ENCODE assay signal across 8 cellular contexts in genomic region chr9:69877852-69878507, GRCh38. TPM values are rescaled to one million over a fixed set of nuclear protein-coding genes. Genes with fewer than 3 reads are reported as not detected.
DNase-seq lines count a peak whose midpoint lies in the region; ATAC-seq and TF ChIP-seq lines count a peak whose summit lies in the region.

No MANE protein-coding gene starts in this region.

- H3K27me3 Mint-ChIP-seq in GM23338 (ENCODE audit: insufficient read depth, low read depth, poor library complexity), result no peaks in the 10 kb centered on the region
- peaks cover 14% of the 10 kb centered on the region for H3K27me3 Mint-ChIP-seq in activated CD8-positive, alpha-beta memory T cell treated with anti-CD3 and anti-CD28 coated beads, Interleukin-2, amount 10 ng/mL, durations not matched to agents 7 days and 5 days

- H3K4me1 ChIP-seq in GM23338 (ENCODE audit: insufficient read depth), result peaks cover 16% of the 10 kb centered on the region

- no peak overlapping the region for H3K27ac ChIP-seq in C4-2B
- H3K27ac ChIP-seq in GM23338 (ENCODE audit: low read depth), result no peak overlapping the region
- H3K27ac ChIP-seq in dorsolateral prefrontal cortex, result no peak overlapping the region

- H4K20me1 ChIP-seq in GM23338 (replicated peaks; ENCODE audit: insufficient read depth), result no peaks in the 10 kb centered on the region

- ATAC-seq in GM23338 (peak; percentile 77), HG03135 (IDR thresholded peaks at IDR 0.05; ENCODE audit: unreplicated experiment) (no peak), GM21423 (IDR thresholded peaks at IDR 0.05; ENCODE audit: unreplicated experiment) (no peak)
- ATAC-seq in activated CD8-positive, alpha-beta memory T cell treated with anti-CD3 and anti-CD28 coated beads, Interleukin-2, amount 10 ng/mL, durations not matched to agents 7 days and 5 days, result no peak

- intact Hi-C loops in dorsolateral prefrontal cortex (cut with DNase I), result loop anchor here (2.0 to 10.0 kb wide), 5 partner anchors 113 to 456 kb away; partner anchors contain the start of genes APBA1 (in 2 of the 2) and PTAR1 (in 1 of the 2)

- H3K4me1 Mint-ChIP-seq in GM23338, result peaks cover 35% of the 10 kb centered on the region
- no peaks in the 10 kb centered on the region for H3K4me1 Mint-ChIP-seq in activated CD8-positive, alpha-beta memory T cell treated with anti-CD3 and anti-CD28 coated beads, Interleukin-2, amount 10 ng/mL, durations not matched to agents 7 days and 5 days

- no peak overlapping the region for H2AFZ ChIP-seq in GM23338

- H3K9me2 ChIP-seq in GM23338 (ENCODE audit: insufficient read depth), result no peaks in the 10 kb centered on the region

- peaks cover 5% of the 10 kb centered on the region; the same call in 1 of the 2 replicates for H3K79me2 ChIP-seq in GM23338 (replicated peaks; ENCODE audit: insufficient read depth)

- H3K36me3 Mint-ChIP-seq in GM23338 (ENCODE audit: low read depth), result peaks cover 49% of the 10 kb centered on the region
- H3K36me3 Mint-ChIP-seq in activated CD8-positive, alpha-beta memory T cell treated with anti-CD3 and anti-CD28 coated beads, Interleukin-2, amount 10 ng/mL, durations not matched to agents 7 days and 5 days, result no peaks in the 10 kb centered on the region

- peaks cover 22% of the 10 kb centered on the region for H3K36me3 ChIP-seq in GM23338 (ENCODE audit: insufficient read depth)

- H3K4me3 ChIP-seq in GM23338 (no peak overlapping the region), dorsolateral prefrontal cortex (no peak overlapping the region)

- H3K9me3 Mint-ChIP-seq in GM23338, result peaks cover 49% of the 10 kb centered on the region
- H3K9me3 Mint-ChIP-seq in activated CD8-positive, alpha-beta memory T cell treated with anti-CD3 and anti-CD28 coated beads, Interleukin-2, amount 10 ng/mL, durations not matched to agents 7 days and 5 days (ENCODE audit: low read depth), result no peaks in the 10 kb centered on the region

- TF ChIP-seq CTCF in C4-2B (conservative IDR thresholded peaks at IDR 0.05) (peak; percentile 84), GM23338 (conservative IDR thresholded peaks at IDR 0.05; ENCODE audit: low read depth in 2 of 2) (peak; percentile 72 to 85), dorsolateral prefrontal cortex (IDR thresholded peaks at IDR 0.05 in 54 of 56, conservative IDR thresholded peaks at IDR 0.05 in 2 of 56; ENCODE audit: low read depth in 1 of 56, partially characterized antibody in 56 of 56) (peak; percentile 39 to 84 (median 67))

- H3K4me2 ChIP-seq in GM23338, result no peak overlapping the region

- CTCF ChIA-PET in activated CD8-positive, alpha-beta memory T cell treated with anti-CD3 and anti-CD28 coated beads, Interleukin-2, amount 10 ng/mL, durations not matched to agents 7 days and 5 days (lab: Charles Lee), result interaction anchor here (0.6 to 1.5 kb wide), 4 partner anchors 42 to 456 kb away, joined by 3 to 6 read pairs (median 4); no protein-coding TSS in a partner anchor

- no peak overlapping the region for H3K27ac Mint-ChIP-seq in GM23338
- no peak overlapping the region for H3K27ac Mint-ChIP-seq in activated CD8-positive, alpha-beta memory T cell treated with anti-CD3 and anti-CD28 coated beads, Interleukin-2, amount 10 ng/mL, durations not matched to agents 7 days and 5 days

- 0 out of 2 replicates have a peak, but pooled peaks cover 7% of the 10 kb centered on the region for H3F3A ChIP-seq in GM23338 (replicated peaks; ENCODE audit: low read depth)

- DNase-seq in GM23338 (ENCODE audit: low spot score) (peak; percentile 77), NCI-H774 (lab: John Stamatoyannopoulos, UW) (peak; percentile 3), dorsolateral prefrontal cortex (no peak), midbrain (lab: John Stamatoyannopoulos, UW) (peak; percentile 72)
- no peak for DNase-seq in activated CD8-positive, alpha-beta memory T cell treated with anti-CD3 and anti-CD28 coated beads, Interleukin-2, amount 10 ng/mL, durations not matched to agents 7 days and 5 days

- no peak overlapping the region for H3K4me3 Mint-ChIP-seq in GM23338
- H3K4me3 Mint-ChIP-seq in activated CD8-positive, alpha-beta memory T cell treated with anti-CD3 and anti-CD28 coated beads, Interleukin-2, amount 10 ng/mL, durations not matched to agents 7 days and 5 days, result no peak overlapping the region

- H3K27me3 ChIP-seq in GM23338 (ENCODE audit: insufficient read depth) (no peaks in the 10 kb centered on the region), dorsolateral prefrontal cortex (no peaks in the 10 kb centered on the region)

TF ChIP-seq in GM23338, 12 proteins besides CTCF, POLR2A, EP300 and RAD21 (continues in another document):
- TF ChIP-seq ETS1 (IDR thresholded peaks at IDR 0.05), result no peak
- no peak for TF ChIP-seq ZNF331 (CRISPR knock-in tag; IDR thresholded peaks at IDR 0.05; ENCODE audit: low read depth)
- no peak for TF ChIP-seq NANOG (IDR thresholded peaks at IDR 0.05; ENCODE audit: borderline replicate concordance)
- no peak for TF ChIP-seq ZNF462 (CRISPR knock-in tag; IDR thresholded peaks at IDR 0.05)
- no peak for TF ChIP-seq STAT1 (IDR thresholded peaks at IDR 0.05; ENCODE audit: unreplicated experiment)
- no peak for TF ChIP-seq CREB1 (CRISPR knock-in tag; IDR thresholded peaks at IDR 0.05; ENCODE audit: low read depth)

RNA-seq across cellular contexts. Expression of gene CFAP95, which starts 57.4 kb away (rescaled TPM):
- total RNA-seq in GM23338 (2014; rRNA removed; shearing (Covaris generic)), result 48.6 and 69.1 TPM in 2 replicates
- polyA plus RNA-seq in GM23338 (2016; fragmentation: Nextera tagmentation; extraction: Ambion mirVana), result 82.5 and 88.6 TPM in 2 replicates
- total RNA-seq in dorsolateral prefrontal cortex, result 1 to 10 TPM in 2 of 120 experiments, under 1 TPM in 4, not detected in 114; 0.57 to 1.4 (median 0.84) TPM
- 1 to 10 TPM; 2.9 to 3.0 TPM for total RNA-seq in activated CD8-positive, alpha-beta memory T cell treated with anti-CD3 and anti-CD28 coated beads, Interleukin-2, amount 10 ng/mL, durations not matched to agents 7 days and 5 days

Comparison
In these comparisons a context has a peak if more than half of its experiments do, and no peak if none do; other contexts are left out.
1. DNase-seq: peak in GM23338 (single experiment), NCI-H774 (single experiment) and midbrain (single experiment); none in dorsolateral prefrontal cortex (0 of 10) and activated CD8-positive, alpha-beta memory T cell treated with anti-CD3 and anti-CD28 coated beads, Interleukin-2, amount 10 ng/mL, durations not matched to agents 7 days and 5 days (single experiment).
2. RNA of gene CFAP95, which starts 57.4 kb away (total RNA-seq): 48.6 to 69.1 TPM in GM23338; 2.9 to 3.0 TPM in activated CD8-positive, alpha-beta memory T cell treated with anti-CD3 and anti-CD28 coated beads, Interleukin-2, amount 10 ng/mL, durations not matched to agents 7 days and 5 days and 0.57 to 1.4 TPM in dorsolateral prefrontal cortex; every median in the first group is over 10 times any median in the second.
3. Peak in every context shown above with its lines, with median percentiles within 50 percentile points of each other: CTCF ChIP-seq.